Comparison of ENCODE assay signal across 8 cellular contexts in the genomic region with DNA sequence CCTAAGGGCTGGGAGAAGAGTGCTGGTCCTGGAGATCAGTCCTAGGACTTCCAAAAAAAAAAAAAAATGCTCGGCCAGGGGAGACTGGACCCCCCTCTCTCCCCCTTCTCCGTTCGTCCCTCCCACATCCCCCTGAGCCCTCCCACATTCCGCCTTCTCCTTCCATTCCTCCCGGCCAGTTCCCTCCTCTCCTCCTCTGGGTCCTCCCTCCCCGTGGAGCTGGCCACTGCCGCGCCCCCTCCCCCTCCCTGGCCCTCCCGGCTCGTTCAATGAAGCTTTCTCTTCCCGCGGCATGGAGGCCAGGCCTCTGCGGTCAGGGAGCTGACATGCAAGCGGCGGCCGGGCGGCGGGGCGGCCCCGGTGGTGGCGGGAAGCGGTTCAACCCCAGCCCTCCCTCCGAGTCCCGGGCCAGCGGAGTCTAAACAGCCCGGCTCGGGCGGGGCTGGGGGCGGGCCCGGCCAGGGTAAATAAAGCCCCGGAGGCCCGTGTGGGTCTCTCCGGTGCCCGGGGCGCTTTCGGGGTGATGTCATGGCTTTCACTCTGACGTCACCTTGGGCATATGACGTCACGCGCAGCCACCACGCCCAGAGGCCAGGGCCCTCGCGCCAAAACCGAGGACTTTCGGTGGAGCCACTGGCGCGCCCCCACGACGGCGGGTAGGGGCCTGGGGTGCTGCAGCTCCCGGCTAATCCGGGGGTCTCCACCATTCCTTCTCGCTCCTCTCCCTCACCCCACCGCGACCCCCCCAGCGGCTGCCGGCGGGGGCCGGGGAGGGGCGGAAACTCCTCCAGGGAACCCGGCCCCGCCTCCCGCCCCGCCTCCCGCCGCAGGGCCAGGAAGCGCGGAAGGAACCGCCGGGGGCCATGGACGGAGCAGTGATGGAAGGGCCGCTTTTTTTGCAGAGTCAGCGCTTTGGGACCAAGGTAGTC. TPM values are rescaled to one million over a fixed set of nuclear protein-coding genes. Genes with fewer than 3 reads are reported as not detected.
DNase-seq lines count a peak whose midpoint lies in the region; ATAC-seq and TF ChIP-seq lines count a peak whose summit lies in the region.

A gene (plus strand): TSS at position 829 of the 929 bp plus-strand sequence. CDS start 35 bp downstream, at position 864.
A gene with protein sequence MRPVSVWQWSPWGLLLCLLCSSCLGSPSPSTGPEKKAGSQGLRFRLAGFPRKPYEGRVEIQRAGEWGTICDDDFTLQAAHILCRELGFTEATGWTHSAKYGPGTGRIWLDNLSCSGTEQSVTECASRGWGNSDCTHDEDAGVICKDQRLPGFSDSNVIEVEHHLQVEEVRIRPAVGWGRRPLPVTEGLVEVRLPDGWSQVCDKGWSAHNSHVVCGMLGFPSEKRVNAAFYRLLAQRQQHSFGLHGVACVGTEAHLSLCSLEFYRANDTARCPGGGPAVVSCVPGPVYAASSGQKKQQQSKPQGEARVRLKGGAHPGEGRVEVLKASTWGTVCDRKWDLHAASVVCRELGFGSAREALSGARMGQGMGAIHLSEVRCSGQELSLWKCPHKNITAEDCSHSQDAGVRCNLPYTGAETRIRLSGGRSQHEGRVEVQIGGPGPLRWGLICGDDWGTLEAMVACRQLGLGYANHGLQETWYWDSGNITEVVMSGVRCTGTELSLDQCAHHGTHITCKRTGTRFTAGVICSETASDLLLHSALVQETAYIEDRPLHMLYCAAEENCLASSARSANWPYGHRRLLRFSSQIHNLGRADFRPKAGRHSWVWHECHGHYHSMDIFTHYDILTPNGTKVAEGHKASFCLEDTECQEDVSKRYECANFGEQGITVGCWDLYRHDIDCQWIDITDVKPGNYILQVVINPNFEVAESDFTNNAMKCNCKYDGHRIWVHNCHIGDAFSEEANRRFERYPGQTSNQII (minus strand): TSS at position 51 of the 929 bp plus-strand sequence. CDS start 1,308 bp downstream, outside the sequence.

- H3K4me1 ChIP-seq in KMS-11 (ENCODE audit: low read depth, poor library complexity, severe bottlenecking), result peaks cover 13% of the 10 kb centered on the region
- H3K4me1 ChIP-seq in prostate gland (replicated peaks), result no peaks in the 10 kb centered on the region

- no peaks in the 10 kb centered on the region for H3K9me3 ChIP-seq in prostate gland

- H3K79me2 ChIP-seq in KMS-11 (ENCODE audit: insufficient read depth, low read depth), result no peaks in the 10 kb centered on the region

- peaks cover 3% of the 10 kb centered on the region; the same call in 1 of the 2 replicates for H3K27me3 ChIP-seq in KMS-11 (ENCODE audit: insufficient read depth, low read depth)
- H3K27me3 ChIP-seq in prostate gland (replicated peaks; ENCODE audit: insufficient read depth), result no peaks in the 10 kb centered on the region

- H4K20me1 ChIP-seq in KMS-11 (ENCODE audit: insufficient read depth), result no peaks in the 10 kb centered on the region

- peak within 1 kb of the TSS; percentile 93 for H3K4me2 ChIP-seq in KMS-11

- TF ChIP-seq CTCF in KMS-11 (conservative IDR thresholded peaks at IDR 0.05; ENCODE audit: low read depth, low read length) (no peak), prostate gland (IDR thresholded peaks at IDR 0.05) (no peak)

- H3K4me3 ChIP-seq in KMS-11 (IDR thresholded peaks at IDR 0.05; ENCODE audit: insufficient read depth, low read depth, low read length), result peak within 1 kb of the TSS; percentile 95
- peak within 1 kb of the TSS; percentile 55 to 71 for H3K4me3 ChIP-seq in prostate gland

- H3K36me3 ChIP-seq in KMS-11 (ENCODE audit: insufficient read depth) (no peaks in the 10 kb centered on the region), prostate gland (no peaks in the 10 kb centered on the region)

- ATAC-seq in GM21576 (IDR thresholded peaks at IDR 0.05; ENCODE audit: unreplicated experiment) (peak; percentile 48), left cardiac atrium (peak; percentile 88 to 89)

- peak within 1 kb of the TSS; percentile 79 for H3K27ac ChIP-seq in KMS-11
- H3K27ac ChIP-seq in adipose tissue (ENCODE audit: low read depth, low read length), result peak within 1 kb of the TSS; percentile 29
- H3K27ac ChIP-seq in prostate gland, result peak within 1 kb of the TSS; percentile 67 to 77

- DNase-seq in DMS53 treated with DMSO at 0.1 percent for 48 hours (lab: John Stamatoyannopoulos, UW; ENCODE audit: unreplicated experiment) (peak; percentile 55), T follicular helper cell (ENCODE audit: low read depth) (peak; percentile 70), left cardiac atrium (peak; percentile 93), prostate gland (ENCODE audit: low spot score) (peak; percentile 61), ureter (ENCODE audit: low spot score) (peak; percentile 87)

- peak within 1 kb of the TSS; percentile 96 for H3K9ac ChIP-seq in KMS-11

- WGBS in adipose tissue, 3 donors, result 1% methylated on average over 66 to 73 of the region's 73 CpGs
- WGBS in prostate gland, result 1% methylated on average over 33 of the region's 73 CpGs

- TF ChIP-seq POLR2A in prostate gland (IDR thresholded peaks at IDR 0.05), result no peak

- H2AFZ ChIP-seq in KMS-11 (ENCODE audit: low read depth), result peak within 1 kb of the TSS; percentile 98

- intact Hi-C loops in left cardiac atrium (cut with DNase I), result no loop called here
- intact Hi-C loops in prostate gland (cut with DNase I), result no loop called here

RNA-seq across cellular contexts. Expression of the first gene that starts in this region (rescaled TPM):
- polyA plus RNA-seq in adipose tissue, result 10 to 100 TPM in 2 of 3 donors, 1 to 10 TPM in 1; 8.8 to 23.4 (median 16.2) TPM
- total RNA-seq in left cardiac atrium (10 to 100 TPM in 1 of 2 donors, 1 to 10 TPM in 1; 7.9 to 12.4 TPM), prostate gland (10 to 100 TPM in 1 of 2 donors, 1 to 10 TPM in 1; 4.5 to 18.9 TPM), ureter (11.8 TPM)

RNA-seq across cellular contexts. Expression of the second gene that starts in this region (rescaled TPM):
- 1 to 10 TPM in 2 of 3 donors, under 1 TPM in 1; 0.78 to 4.7 (median 2.8) TPM for polyA plus RNA-seq in adipose tissue
- 1 to 10 TPM; 4.1 to 8.4 TPM for total RNA-seq in left cardiac atrium
- total RNA-seq in prostate gland, result 10 to 100 TPM in 1 of 2 donors, 1 to 10 TPM in 1; 1.3 to 10.7 TPM
- 6.4 TPM for total RNA-seq in ureter

Comparison
In these comparisons a context has a peak if more than half of its experiments do, and no peak if none do; other contexts are left out.
1. Peak in every context shown above with its lines: DNase-seq, ATAC-seq, H3K4me3 ChIP-seq and H3K27ac ChIP-seq.
2. H3K27ac ChIP-seq: peak in every context shown above with its lines; median percentile 79 in KMS-11; 72 in prostate gland; 29 in adipose tissue.